16 cellular contexts compared by ENCODE assay signal in the genomic region with DNA sequence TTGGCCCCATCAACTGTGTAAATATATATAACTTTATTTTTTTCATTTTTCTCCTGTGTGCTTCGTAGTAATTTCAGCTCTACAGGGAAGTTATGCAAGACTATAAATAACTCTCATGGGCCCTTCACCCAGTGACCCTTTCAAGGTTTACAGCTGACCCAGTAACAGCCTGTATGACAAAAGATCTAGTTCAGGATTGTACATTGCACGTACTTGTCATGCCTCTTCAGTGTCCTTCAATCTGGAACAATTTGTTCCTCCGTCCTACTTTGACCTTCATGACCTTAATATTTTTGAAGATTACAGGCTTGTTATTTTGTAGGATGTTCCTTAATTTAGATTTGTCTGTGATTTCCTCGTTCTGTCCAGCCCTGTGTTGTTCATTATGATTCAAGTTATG. TPM values are rescaled to one million over a fixed set of nuclear protein-coding genes. Genes with fewer than 3 reads are reported as not detected.
A peak's percentile ranks its signal among the peaks of the same experiment; 100 is the strongest.
DNase-seq lines count a peak whose midpoint lies in the region; ATAC-seq and TF ChIP-seq lines count a peak whose summit lies in the region.
"Had no signal": no experiment of that assay in that cellular context is flagged by ENCODE, and none has a peak within 500 bp of the region (broad histone marks: within the 10 kb centered on the region; RNA-seq: fewer than 3 reads in every experiment).

No MANE protein-coding gene starts in this region.

- H3K27me3 ChIP-seq in left lung (no peaks in the 10 kb centered on the region), upper lobe of right lung (no peaks in the 10 kb centered on the region), sigmoid colon (no peaks in the 10 kb centered on the region)
- H3K27me3 ChIP-seq: BLaER1 had no signal

- no peak overlapping the region for H3K27ac ChIP-seq in left lung
- no peak overlapping the region for H3K27ac ChIP-seq in upper lobe of right lung
- H3K27ac ChIP-seq in sigmoid colon: no peak overlapping the region
- H3K27ac ChIP-seq: 22Rv1, BLaER1 had no signal

- H3K36me3 ChIP-seq in left lung (no peaks in the 10 kb centered on the region), upper lobe of right lung (no peaks in the 10 kb centered on the region), sigmoid colon (no peaks in the 10 kb centered on the region)
- H3K36me3 ChIP-seq: BLaER1 had no signal

- TF ChIP-seq EP300 in sigmoid colon (IDR thresholded peaks at IDR 0.05): no peak

- H3K9me3 ChIP-seq in left lung (peaks cover 0 to 2% of the 10 kb centered on the region in 2 donors), upper lobe of right lung (no peaks in the 10 kb centered on the region), sigmoid colon (peaks cover 0 to 2% (median 0%) of the 10 kb centered on the region in 4 donors)
- H3K9me3 ChIP-seq: BLaER1 had no signal

- H3K4me3 ChIP-seq in fibroblast of mammary gland (ENCODE audit: control insufficient read depth, low read depth, low read length) (no peak overlapping the region), left lung (no peak overlapping the region), upper lobe of right lung (no peak overlapping the region), sigmoid colon (no peak overlapping the region)
- H3K4me3 ChIP-seq: BLaER1 had no signal

- intact Hi-C loops in left lung (cut with DNase I) (no loop called here), upper lobe of right lung (cut with DNase I) (no loop called here), sigmoid colon (cut with DNase I) (no loop called here)

- TF ChIP-seq POLR2A in sigmoid colon (IDR thresholded peaks at IDR 0.05): no peak

- 46 to 51% methylated on average over 4 of the region's 4 CpGs for WGBS in sigmoid colon, 2 donors

- TF ChIP-seq CTCF in fibroblast of mammary gland (conservative IDR thresholded peaks at IDR 0.05; ENCODE audit: control insufficient read depth, insufficient read depth, low read depth, low read length): no peak
- no peak for TF ChIP-seq CTCF in left lung (IDR thresholded peaks at IDR 0.05)
- TF ChIP-seq CTCF in upper lobe of right lung (IDR thresholded peaks at IDR 0.05): no peak
- no peak for TF ChIP-seq CTCF in sigmoid colon (IDR thresholded peaks at IDR 0.05)

- ATAC-seq in left lung (peak; percentile 61), upper lobe of right lung (peak; percentile 76)
- ATAC-seq: Panc1, SK-N-SH treated with all-trans-retinoic acid at 6 μM for 48 hours had no signal

- H3K4me1 ChIP-seq in left lung (peaks cover 0 to 4% of the 10 kb centered on the region in 2 donors), upper lobe of right lung (no peaks in the 10 kb centered on the region), sigmoid colon (peaks cover 0 to 35% (median 25%) of the 10 kb centered on the region in 4 donors)
- H3K4me1 ChIP-seq: BLaER1 had no signal

- DNase-seq in DMS53 (lab: John Stamatoyannopoulos, UW): peak; percentile 39
- no peak for DNase-seq in DMS53 treated with DMSO at 0.1 percent for 48 hours (lab: John Stamatoyannopoulos, UW; ENCODE audit: unreplicated experiment)
- DNase-seq in fibroblast of mammary gland (ENCODE audit: low read depth): peak; percentile 45
- no peak for DNase-seq in left lung
- no peak for DNase-seq in upper lobe of right lung
- DNase-seq in NK-92 treated with Interleukin-12 subunit alpha and Interleukin-12 subunit beta, amount 100 ng/mL, for 24 hours (lab: John Stamatoyannopoulos, UW): no peak
- no peak for DNase-seq in sigmoid colon
- DNase-seq in DMS 273 (lab: John Stamatoyannopoulos, UW; ENCODE audit: unreplicated experiment): no peak
- DNase-seq: NCI-H1092, NCI-H345, NCI-H748 treated with DMSO at 0.1 percent for 48 hours had no signal

RNA-seq across cellular contexts. Expression of a gene that starts 40.5 kb away (rescaled TPM):
- total RNA-seq in left lung (under 1 TPM in 1 of 2 donors, not detected in 1; 0.08 TPM), upper lobe of right lung (not detected), sigmoid colon (1 to 10 TPM in 1 of 4 donors, under 1 TPM in 1, not detected in 2; 0.14 to 1.4 TPM)
- polyA plus RNA-seq in sigmoid colon: under 1 TPM in 1 of 3 donors, not detected in 2; 0.09 TPM
- polyA plus RNA-seq: IgD-negative memory B cell had no signal

RNA-seq across cellular contexts. Expression of a gene that starts 46.7 kb away (rescaled TPM):
- under 1 TPM; 0.10 to 0.29 TPM for total RNA-seq in left lung
- 0.20 TPM for total RNA-seq in upper lobe of right lung
- total RNA-seq in sigmoid colon: 1 to 10 TPM in 3 of 4 donors, under 1 TPM in 1; 0.49 to 2.2 (median 1.7) TPM
- under 1 TPM in 1 of 3 donors, not detected in 2; 0.50 TPM for polyA plus RNA-seq in sigmoid colon
- polyA plus RNA-seq: IgD-negative memory B cell had no signal

Comparison
In these comparisons a context has a peak if more than half of its experiments do, and no peak if none do; other contexts are left out.
1. DNase-seq: peak in DMS53 (single experiment) and fibroblast of mammary gland (single experiment); none in DMS53 treated with DMSO at 0.1 percent for 48 hours (single experiment), left lung (0 of 2), upper lobe of right lung (single experiment), NK-92 treated with Interleukin-12 subunit alpha and Interleukin-12 subunit beta, amount 100 ng/mL, for 24 hours (single experiment), sigmoid colon (single experiment) and DMS 273 (single experiment).